ENCODE assay signal across 13 cellular contexts in the genomic region with DNA sequence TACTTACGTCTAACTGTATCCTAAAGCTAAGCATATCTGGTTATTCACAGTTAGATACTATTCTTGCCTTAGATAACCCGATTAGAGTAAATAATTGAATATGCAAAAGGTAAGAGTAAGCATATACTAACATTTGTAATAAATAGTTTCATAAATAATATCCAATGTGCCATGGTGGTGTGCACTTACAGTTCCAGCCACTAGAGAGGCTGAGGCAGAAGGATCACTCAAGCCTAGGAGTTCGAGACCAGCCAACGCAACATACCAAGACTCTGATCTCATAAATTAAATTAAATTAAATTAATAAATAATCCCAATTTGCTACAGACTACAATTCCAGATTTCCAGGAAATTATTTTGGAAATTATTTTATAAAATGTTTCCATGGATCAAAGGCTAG.
"Had no signal": no experiment of that assay in that cellular context is flagged by ENCODE, and none has a peak within 500 bp of the region (broad histone marks: within the 10 kb centered on the region; RNA-seq: fewer than 3 reads in every experiment).

No MANE protein-coding gene starts in this region.

- H3K27ac ChIP-seq: body of pancreas, thoracic aorta, upper lobe of left lung had no signal

- H3K4me3 Mint-ChIP-seq: mesothelial cell of epicardium; natural killer cell treated with Interleukin-12 subunit alpha and Interleukin-12 subunit beta and Interleukin-15 and Interleukin-18, amount 100 ng/mL, for 72 hours; stimulated activated naive B cell treated with anti-CD40 and anti-IgM and Interleukin-4, amounts not matched to agents 10 μg/mL and 1 μg/mL and 100 μg/mL, for 72 hours; T-helper 2 cell treated with Interferon-gamma antibody and Interleukin-4, amounts not matched to agents 5 μg/mL and 100 μg/mL, for 36 hours had no signal

- H3K27ac Mint-ChIP-seq: activated CD4-positive, alpha-beta T cell treated with anti-CD3 and anti-CD28 coated beads, Interleukin-2, amount 10 ng/mL, durations not matched to agents 24 days and 14 days; mesothelial cell of epicardium; natural killer cell treated with Interleukin-12 subunit alpha and Interleukin-12 subunit beta and Interleukin-15 and Interleukin-18, amount 100 ng/mL, for 72 hours; stimulated activated naive B cell treated with anti-CD40 and anti-IgM and Interleukin-4, amounts not matched to agents 10 μg/mL and 1 μg/mL and 100 μg/mL, for 72 hours; T-helper 2 cell treated with Interferon-gamma antibody and Interleukin-4, amounts not matched to agents 5 μg/mL and 100 μg/mL, for 36 hours had no signal

- H3K9me3 ChIP-seq: body of pancreas, thoracic aorta, upper lobe of left lung had no signal

- H3K27me3 Mint-ChIP-seq: activated CD4-positive, alpha-beta T cell treated with anti-CD3 and anti-CD28 coated beads, Interleukin-2, amount 10 ng/mL, durations not matched to agents 24 days and 14 days; natural killer cell treated with Interleukin-12 subunit alpha and Interleukin-12 subunit beta and Interleukin-15 and Interleukin-18, amount 100 ng/mL, for 72 hours; stimulated activated naive B cell treated with anti-CD40 and anti-IgM and Interleukin-4, amounts not matched to agents 10 μg/mL and 1 μg/mL and 100 μg/mL, for 72 hours had no signal

- H3K27me3 ChIP-seq: body of pancreas, upper lobe of left lung had no signal

- ATAC-seq: body of pancreas; left lobe of liver; natural killer cell treated with Interleukin-12 subunit alpha and Interleukin-12 subunit beta and Interleukin-15 and Interleukin-18, amount 100 ng/mL, for 72 hours; stimulated activated naive B cell treated with anti-CD40 and anti-IgM and Interleukin-4, amounts not matched to agents 10 μg/mL and 1 μg/mL and 100 μg/mL, for 72 hours had no signal

- H3K9me3 Mint-ChIP-seq: activated CD4-positive, alpha-beta T cell treated with anti-CD3 and anti-CD28 coated beads, Interleukin-2, amount 10 ng/mL, durations not matched to agents 24 days and 14 days; mesothelial cell of epicardium; natural killer cell treated with Interleukin-12 subunit alpha and Interleukin-12 subunit beta and Interleukin-15 and Interleukin-18, amount 100 ng/mL, for 72 hours; stimulated activated naive B cell treated with anti-CD40 and anti-IgM and Interleukin-4, amounts not matched to agents 10 μg/mL and 1 μg/mL and 100 μg/mL, for 72 hours; T-helper 2 cell treated with Interferon-gamma antibody and Interleukin-4, amounts not matched to agents 5 μg/mL and 100 μg/mL, for 36 hours had no signal

- DNase-seq: activated CD4-positive, alpha-beta T cell treated with anti-CD3 and anti-CD28 coated beads, Interleukin-2, amount 10 ng/mL, durations not matched to agents 24 days and 14 days; activated naive CD4-positive, alpha-beta T cell treated with Interleukin-2 at 50 U/mL for 16 hours; body of pancreas; foreskin melanocyte; retina; stimulated activated naive B cell treated with anti-CD40 and anti-IgM and Interleukin-4, amounts not matched to agents 10 μg/mL and 1 μg/mL and 100 μg/mL, for 72 hours; upper lobe of left lung had no signal

- H3K4me3 ChIP-seq: body of pancreas, lung, thoracic aorta, upper lobe of left lung had no signal
